9 cellular contexts compared by ENCODE assay signal in genomic region chr7:44259547-44260457, GRCh38. TPM values are rescaled to one million over a fixed set of nuclear protein-coding genes. Genes with fewer than 3 reads are reported as not detected.
DNase-seq lines count a peak whose midpoint lies in the region; ATAC-seq and TF ChIP-seq lines count a peak whose summit lies in the region.
"Had no signal": no experiment of that assay in that cellular context is flagged by ENCODE, and none has a peak within 500 bp of the region (broad histone marks: within the 10 kb centered on the region; RNA-seq: fewer than 3 reads in every experiment).

No MANE protein-coding gene starts in this region.

- H3K4me3 Mint-ChIP-seq in stimulated activated memory B cell treated with anti-CD40 and anti-IgM and Interleukin-4, amounts not matched to agents 10 μg/mL and 1 μg/mL and 100 μg/mL, for 72 hours: no peak overlapping the region

- H3K4me1 Mint-ChIP-seq in stimulated activated memory B cell treated with anti-CD40 and anti-IgM and Interleukin-4, amounts not matched to agents 10 μg/mL and 1 μg/mL and 100 μg/mL, for 72 hours: peaks cover 41% of the 10 kb centered on the region

- in situ Hi-C loops in astrocyte of the cerebellum (cut with HindIII; ENCODE audit: low sequenced_read_pairs): no loop called here

- no peaks in the 10 kb centered on the region for H3K27me3 ChIP-seq in right cardiac atrium (ENCODE audit: control insufficient read depth, insufficient read depth)

- 42% methylated on average over 18 of the region's 18 CpGs for WGBS in right cardiac atrium

- intact Hi-C loops in right cardiac atrium (cut with DNase I): loop anchor here in 1 of 4 donors (5.0 kb wide), 1 partner anchor 32 kb away; no protein-coding TSS in a partner anchor

- H3K36me3 Mint-ChIP-seq in stimulated activated memory B cell treated with anti-CD40 and anti-IgM and Interleukin-4, amounts not matched to agents 10 μg/mL and 1 μg/mL and 100 μg/mL, for 72 hours: no peaks in the 10 kb centered on the region

- no peaks in the 10 kb centered on the region for H3K9me3 ChIP-seq in right cardiac atrium (ENCODE audit: control insufficient read depth, low read length)

- H3K27me3 Mint-ChIP-seq in stimulated activated memory B cell treated with anti-CD40 and anti-IgM and Interleukin-4, amounts not matched to agents 10 μg/mL and 1 μg/mL and 100 μg/mL, for 72 hours: peaks cover 21% of the 10 kb centered on the region

- H3K9me3 Mint-ChIP-seq in stimulated activated memory B cell treated with anti-CD40 and anti-IgM and Interleukin-4, amounts not matched to agents 10 μg/mL and 1 μg/mL and 100 μg/mL, for 72 hours: no peaks in the 10 kb centered on the region

- ATAC-seq in right cardiac atrium (peak; percentile 58), GM21390 (IDR thresholded peaks at IDR 0.05; ENCODE audit: unreplicated experiment) (no peak)
- no peak for ATAC-seq in stimulated activated memory B cell treated with anti-CD40 and anti-IgM and Interleukin-4, amounts not matched to agents 10 μg/mL and 1 μg/mL and 100 μg/mL, for 72 hours

- DNase-seq in HK-2 (ENCODE audit: unreplicated experiment) (peak; percentile 29), astrocyte of the cerebellum (ENCODE audit: low read depth) (peak; percentile 76), right cardiac atrium (peak; percentile 81 to 88 (median 87)), NCI-H2029 treated with DMSO at 0.1 percent for 48 hours (lab: John Stamatoyannopoulos, UW) (no peak), cerebellum (ENCODE audit: low spot score) (no peak), cortex of kidney (lab: John Stamatoyannopoulos, UW) (no peak)

- no peak for TF ChIP-seq CTCF in astrocyte of the cerebellum (IDR thresholded peaks at IDR 0.05; ENCODE audit: low read depth, low read length, missing control alignments)

- peak overlapping the region; percentile 76 for H3K27ac ChIP-seq in right cardiac atrium (ENCODE audit: low read length)
- H3K27ac ChIP-seq: VCaP had no signal

- peak overlapping the region; percentile 71 for H3K27ac Mint-ChIP-seq in stimulated activated memory B cell treated with anti-CD40 and anti-IgM and Interleukin-4, amounts not matched to agents 10 μg/mL and 1 μg/mL and 100 μg/mL, for 72 hours

- H3K4me3 ChIP-seq in astrocyte of the cerebellum (ENCODE audit: low read depth, low read length) (no peak overlapping the region), right cardiac atrium (ENCODE audit: low read length) (no peak overlapping the region)

- H3K4me1 ChIP-seq in right cardiac atrium (ENCODE audit: control insufficient read depth, insufficient read depth, low read length): peaks cover 27% of the 10 kb centered on the region

RNA-seq across cellular contexts. Expression of gene YKT6, which starts 59.0 kb away (rescaled TPM):
- 10 to 100 TPM; 48.1 to 63.4 (median 52.2) TPM for total RNA-seq in right cardiac atrium
- polyA plus RNA-seq in right cardiac atrium: 38.8 TPM
- 43.4 TPM for total RNA-seq in cerebellum

Comparison
In these comparisons a context has a peak if more than half of its experiments do, and no peak if none do; other contexts are left out.
1. DNase-seq: peak in HK-2 (single experiment), astrocyte of the cerebellum (single experiment) and right cardiac atrium (3 of 3); none in NCI-H2029 treated with DMSO at 0.1 percent for 48 hours (single experiment), cerebellum (single experiment) and cortex of kidney (single experiment).
2. ATAC-seq: peak in right cardiac atrium (2 of 2); none in stimulated activated memory B cell treated with anti-CD40 and anti-IgM and Interleukin-4, amounts not matched to agents 10 μg/mL and 1 μg/mL and 100 μg/mL, for 72 hours (single experiment) and GM21390 (single experiment).